ENCODE assay signal across 15 cellular contexts in the genomic region with DNA sequence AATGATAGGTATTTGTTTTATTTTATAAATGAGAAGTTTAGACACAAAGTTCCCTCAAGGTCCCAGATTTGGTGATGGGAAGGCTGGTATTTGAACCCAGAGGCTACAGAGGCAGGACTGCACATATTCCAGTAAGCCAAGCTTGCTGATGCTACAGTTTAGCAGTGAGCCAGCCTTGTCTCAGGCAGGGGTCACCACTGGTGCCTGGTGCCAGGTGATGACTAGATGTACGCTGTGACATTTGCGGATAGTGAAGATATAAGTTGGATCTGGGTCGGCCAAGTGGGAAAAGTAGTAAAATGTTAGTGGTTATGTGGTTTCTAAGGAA.
DNase-seq lines count a peak whose midpoint lies in the region; ATAC-seq and TF ChIP-seq lines count a peak whose summit lies in the region.
"Had no signal": no experiment of that assay in that cellular context is flagged by ENCODE, and none has a peak within 500 bp of the region (broad histone marks: within the 10 kb centered on the region; RNA-seq: fewer than 3 reads in every experiment).

No MANE protein-coding gene starts in this region.

- no peaks in the 10 kb centered on the region for H3K36me3 ChIP-seq in esophagus (ENCODE audit: control insufficient read depth in 2 of 2, insufficient read depth in 2 of 2, low read length in 1 of 2)
- H3K36me3 ChIP-seq in trophoblast cell (ENCODE audit: control insufficient read depth in 1 of 2, insufficient read depth in 2 of 2, low read length in 2 of 2): no peaks in the 10 kb centered on the region

- H3K27ac Mint-ChIP-seq in CD4-positive, alpha-beta T cell: peak overlapping the region; percentile 80
- H3K27ac Mint-ChIP-seq in HFFc6: peak overlapping the region; percentile 89
- H3K27ac Mint-ChIP-seq: endodermal cell had no signal

- H3K9ac ChIP-seq in trophoblast cell (ENCODE audit: low read length): no peak overlapping the region

- peak overlapping the region; percentile 95 for H3K18ac ChIP-seq in trophoblast cell (ENCODE audit: low read length)

- no peaks in the 10 kb centered on the region for H3K79me2 ChIP-seq in trophoblast cell (ENCODE audit: control insufficient read depth, insufficient read depth, low read length, poor library complexity)

- H4K8ac ChIP-seq in trophoblast cell (ENCODE audit: low read depth, low read length): peak overlapping the region; percentile 26

- peak overlapping the region; percentile 99 for H2AK5ac ChIP-seq in trophoblast cell (ENCODE audit: low read length)

- H3K4me1 ChIP-seq in esophagus (ENCODE audit: control insufficient read depth in 2 of 2, insufficient read depth in 2 of 2, low read length in 1 of 2): peaks cover 2 to 3% of the 10 kb centered on the region in 2 donors
- H3K4me1 ChIP-seq in trophoblast cell (ENCODE audit: control insufficient read depth in 1 of 2, insufficient read depth in 2 of 2, low read length in 2 of 2): peaks cover 13 to 30% of the 10 kb centered on the region in 2 experiments

- H4K91ac ChIP-seq in trophoblast cell (ENCODE audit: low read depth, low read length): peak overlapping the region; percentile 96

- H3K4me3 ChIP-seq in esophagus (ENCODE audit: low read depth in 1 of 2, low read length in 2 of 2) (no peak overlapping the region), trophoblast cell (ENCODE audit: low read depth, low read length) (no peak overlapping the region)
- H3K4me3 ChIP-seq: body of pancreas had no signal

- H4K12ac ChIP-seq in trophoblast cell (ENCODE audit: low read depth, low read length): no peak overlapping the region

- no peaks in the 10 kb centered on the region for H3K27me3 Mint-ChIP-seq in CD4-positive, alpha-beta T cell
- H3K27me3 Mint-ChIP-seq in HFFc6 (ENCODE audit: insufficient read depth): no peaks in the 10 kb centered on the region; the same call in 1 of the 2 replicates

- CTCF ChIA-PET in CD4-positive, alpha-beta T cell (lab: Charles Lee): no interaction called here

- peaks cover 36% of the 10 kb centered on the region for H3K79me1 ChIP-seq in trophoblast cell (ENCODE audit: low read length)

- H2BK5ac ChIP-seq in trophoblast cell (ENCODE audit: low read depth, low read length, poor library complexity): peak overlapping the region; percentile 94

- no peak overlapping the region for H3K4me3 Mint-ChIP-seq in CD4-positive, alpha-beta T cell
- no peak overlapping the region; the same call in 1 of the 2 replicates for H3K4me3 Mint-ChIP-seq in HFFc6
- H3K4me3 Mint-ChIP-seq: endodermal cell had no signal

- peak overlapping the region; percentile 96 for H3K14ac ChIP-seq in trophoblast cell (ENCODE audit: low read length)

- intact Hi-C loops in CD4-positive, alpha-beta T cell (cut with DNase I, micrococcal nuclease): loop anchor here in 1 of 2 experiments (5.0 to 10.0 kb wide), 2 partner anchors 47 to 134 kb away; no protein-coding TSS in a partner anchor

- POLR2A ChIA-PET in CD4-positive, alpha-beta T cell (lab: Charles Lee): interaction anchor here (1.3 to 3.1 kb wide), 2 partner anchors 10 to 44 kb away, joined by 3 to 41 read pairs; no protein-coding TSS in a partner anchor

- TF ChIP-seq CTCF in CD4-positive, alpha-beta T cell (IDR thresholded peaks at IDR 0.05): no peak
- no peak for TF ChIP-seq CTCF in HFFc6 (IDR thresholded peaks at IDR 0.05)
- no peak for TF ChIP-seq CTCF in GM13977 (IDR thresholded peaks at IDR 0.05; ENCODE audit: extremely low read depth, insufficient read depth, missing control alignments)

- H3K36me3 Mint-ChIP-seq in CD4-positive, alpha-beta T cell (ENCODE audit: low read depth): no peaks in the 10 kb centered on the region
- peaks cover 12% of the 10 kb centered on the region for H3K36me3 Mint-ChIP-seq in HFFc6 (ENCODE audit: low read depth)

- peaks cover 2% of the 10 kb centered on the region for H3K9me3 Mint-ChIP-seq in CD4-positive, alpha-beta T cell
- H3K9me3 Mint-ChIP-seq in HFFc6: no peaks in the 10 kb centered on the region
- H3K9me3 Mint-ChIP-seq: endodermal cell had no signal

- no peak for DNase-seq in CD4-positive, alpha-beta T cell
- DNase-seq in HFFc6 (no peak), trophoblast cell (peak in 1 of 2 donors; percentile 38), GM13977 (ENCODE audit: low spot score) (no peak), NCI-H82 treated with DMSO at 0.1 percent for 48 hours (lab: John Stamatoyannopoulos, UW; ENCODE audit: unreplicated experiment) (no peak)
- DNase-seq: body of pancreas, endodermal cell, head of caudate nucleus, KBM-7, NCI-H187, NCI-H748 treated with DMSO at 0.1 percent for 48 hours, occipital lobe had no signal

- H3K9me3 ChIP-seq in CD4-positive, alpha-beta T cell (ENCODE audit: control insufficient read depth, low read length): no peaks in the 10 kb centered on the region
- no peaks in the 10 kb centered on the region for H3K9me3 ChIP-seq in esophagus (ENCODE audit: control insufficient read depth in 2 of 2, insufficient read depth in 1 of 2, low read depth in 1 of 2, low read length in 1 of 2)
- H3K9me3 ChIP-seq in trophoblast cell (ENCODE audit: insufficient read depth, low read depth, low read length): no peaks in the 10 kb centered on the region
- H3K9me3 ChIP-seq: body of pancreas had no signal

- H2BK12ac ChIP-seq in trophoblast cell (ENCODE audit: low read length): peak overlapping the region; percentile 99

- H3K27ac ChIP-seq in CD4-positive, alpha-beta T cell (ENCODE audit: low read depth, low read length): peak overlapping the region; percentile 42
- H3K27ac ChIP-seq in esophagus (ENCODE audit: low read depth in 2 of 2, low read length in 1 of 2): peak overlapping the region; percentile 10 to 75
- peak overlapping the region; percentile 35 for H3K27ac ChIP-seq in trophoblast cell (ENCODE audit: low read depth, low read length)
- H3K27ac ChIP-seq: VCaP had no signal

- peak overlapping the region; percentile 99 for H2BK120ac ChIP-seq in trophoblast cell (ENCODE audit: insufficient read depth, low read length, poor library complexity)

- in situ Hi-C loops in GM13977 (cut with MboI; ENCODE audit: low pct_unique_long_range_greater_than_20kb, low sequenced_read_pairs, unreplicated experiment): no loop called here

- peak overlapping the region; percentile 37 for H2AFZ ChIP-seq in trophoblast cell (ENCODE audit: insufficient read depth, low read length, poor library complexity)

- WGBS in esophagus, 2 donors: 91 to 95% methylated on average over 3 of the region's 3 CpGs
- 100% methylated on average over 2 of the region's 3 CpGs for WGBS in trophoblast cell (ENCODE audit: extremely low coverage, insufficient coverage, insufficient read length)

- H3K4me1 Mint-ChIP-seq in CD4-positive, alpha-beta T cell (ENCODE audit: low read depth): peaks cover 30% of the 10 kb centered on the region
- H3K4me1 Mint-ChIP-seq in HFFc6 (ENCODE audit: low read depth): peaks cover 100% of the 10 kb centered on the region

- no peak for ATAC-seq in CD4-positive, alpha-beta T cell (ENCODE audit: poor library complexity)
- ATAC-seq in GM21723 (IDR thresholded peaks at IDR 0.05; ENCODE audit: unreplicated experiment): no peak
- ATAC-seq: body of pancreas had no signal

- no peak overlapping the region for H3K4me2 ChIP-seq in trophoblast cell (ENCODE audit: low read length)

- peak overlapping the region; percentile 76 for H3K4ac ChIP-seq in trophoblast cell (ENCODE audit: low read depth, low read length)

- no peak overlapping the region for H3K23ac ChIP-seq in trophoblast cell (ENCODE audit: low read length)

- H3K27me3 ChIP-seq in CD4-positive, alpha-beta T cell (ENCODE audit: control insufficient read depth, insufficient read depth, low read length): no peaks in the 10 kb centered on the region
- H3K27me3 ChIP-seq in esophagus (ENCODE audit: control insufficient read depth in 1 of 2, insufficient read depth in 2 of 2, low read length in 2 of 2): no peaks in the 10 kb centered on the region
- no peaks in the 10 kb centered on the region for H3K27me3 ChIP-seq in trophoblast cell (ENCODE audit: insufficient read depth, low read length)
- H3K27me3 ChIP-seq: body of pancreas had no signal
